ENCODE assay signal across 8 cellular contexts in the genomic region with DNA sequence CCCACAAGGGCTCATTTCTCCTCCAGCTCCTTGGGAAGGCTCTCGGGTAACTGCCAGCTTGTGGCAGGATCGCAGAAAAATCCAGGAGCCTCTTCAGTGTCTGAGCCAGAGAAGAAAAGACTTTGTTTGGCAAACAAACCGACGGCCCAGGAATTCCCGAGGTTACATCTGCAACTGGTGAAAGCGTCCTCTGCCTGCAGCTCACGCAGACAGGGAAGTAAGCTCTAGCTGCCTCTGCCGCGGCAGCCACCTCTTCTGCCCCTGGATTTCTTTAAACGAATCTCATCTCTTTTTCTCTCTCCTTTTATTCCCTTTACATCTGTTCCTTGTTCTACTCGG. TPM values are rescaled to one million over a fixed set of nuclear protein-coding genes. Genes with fewer than 3 reads are reported as not detected.
DNase-seq lines count a peak whose midpoint lies in the region; ATAC-seq and TF ChIP-seq lines count a peak whose summit lies in the region.

No MANE protein-coding gene starts in this region.

- CTCF ChIA-PET in RWPE1 (lab: Yijun Ruan, JAX): interaction anchor here (1.5 kb wide), 1 partner anchor 15 kb away, joined by 6 read pairs; no protein-coding TSS in a partner anchor

- H4K20me1 ChIP-seq in neural progenitor cell (ENCODE audit: low read depth): no peaks in the 10 kb centered on the region

- 0 to 1% (median 0%) methylated on average over 10 to 11 of the region's 11 CpGs for WGBS in heart left ventricle, 4 donors

- H3K9me3 Mint-ChIP-seq in neural progenitor cell: peaks cover 4% of the 10 kb centered on the region

- H3K9me3 ChIP-seq in heart left ventricle (no peaks in the 10 kb centered on the region), neural progenitor cell (ENCODE audit: low read depth) (no peaks in the 10 kb centered on the region)

- H3K4me1 ChIP-seq in heart left ventricle: peaks cover 0 to 24% (median 7%) of the 10 kb centered on the region in 12 donors
- peaks cover 3% of the 10 kb centered on the region for H3K4me1 ChIP-seq in neural progenitor cell

- TF ChIP-seq POLR2A in heart left ventricle (IDR thresholded peaks at IDR 0.05): no peak

- no peak for DNase-seq in heart left ventricle
- no peak for DNase-seq in Right ventricle myocardium inferior (ENCODE audit: missing footprints)
- DNase-seq in RWPE1 (ENCODE audit: low spot score): peak; percentile 36
- peak; percentile 37 for DNase-seq in epithelial cell of esophagus (ENCODE audit: low read depth)
- peak; percentile 73 for DNase-seq in neural progenitor cell (ENCODE audit: low spot score)
- DNase-seq in stimulated activated naive CD4-positive, alpha-beta T cell (lab: John Stamatoyannopoulos, UW): no peak
- no peak for DNase-seq in SIG-M5 (lab: John Stamatoyannopoulos, UW)

- POLR2A ChIA-PET in RWPE1 (lab: Yijun Ruan, JAX; ENCODE audit: low non-redundant PET): no interaction called here

- TF ChIP-seq CTCF in heart left ventricle (IDR thresholded peaks at IDR 0.05) (no peak), RWPE1 (conservative IDR thresholded peaks at IDR 0.05; ENCODE audit: low read depth) (no peak), epithelial cell of esophagus (IDR thresholded peaks at IDR 0.05; ENCODE audit: insufficient read depth, low read depth, low read length, missing control alignments) (no peak), neural progenitor cell (IDR thresholded peaks at IDR 0.05) (no peak)

- no peak overlapping the region for H3K27ac Mint-ChIP-seq in neural progenitor cell

- peaks cover 14% of the 10 kb centered on the region for H3F3A ChIP-seq in neural progenitor cell (ENCODE audit: low read depth)

- no peaks in the 10 kb centered on the region for H3K79me2 ChIP-seq in neural progenitor cell (ENCODE audit: low read depth)

- ATAC-seq in heart left ventricle (peak in 2 of 4 donors; percentile 23 to 45), Right ventricle myocardium inferior (no peak), HG02798 (IDR thresholded peaks at IDR 0.05; ENCODE audit: poor library complexity, unreplicated experiment) (peak; percentile 26)

- intact Hi-C loops in heart left ventricle (cut with DNase I) (no loop called here), Right ventricle myocardium inferior (cut with DNase I) (no loop called here)

- peak overlapping the region; percentile 86 for H3K4me3 Mint-ChIP-seq in neural progenitor cell

- H3K4me1 Mint-ChIP-seq in neural progenitor cell: peaks cover 12% of the 10 kb centered on the region

- peak overlapping the region; percentile 92 for H2AFZ ChIP-seq in neural progenitor cell (replicated peaks)

- H3K27me3 Mint-ChIP-seq in neural progenitor cell (ENCODE audit: insufficient read depth, low read depth): peaks cover 39% of the 10 kb centered on the region

- H3K36me3 Mint-ChIP-seq in neural progenitor cell: no peaks in the 10 kb centered on the region

- no peak overlapping the region for H3K9ac ChIP-seq in neural progenitor cell

- H3K27me3 ChIP-seq in heart left ventricle: peaks cover 14 to 70% (median 45%) of the 10 kb centered on the region in 9 donors
- peaks cover 86% of the 10 kb centered on the region for H3K27me3 ChIP-seq in neural progenitor cell

- H3K4me2 ChIP-seq in neural progenitor cell: peak overlapping the region; percentile 97

- H3K27ac ChIP-seq in heart left ventricle (peak overlapping the region in 1 of 12 donors; percentile 63), RWPE1 (no peak overlapping the region), neural progenitor cell (no peak overlapping the region)

- H3K4me3 ChIP-seq in heart left ventricle (peak overlapping the region in 11 of 12 donors; percentile 12 to 50 (median 38)), epithelial cell of esophagus (ENCODE audit: low read length) (peak overlapping the region; percentile 27), neural progenitor cell (peak overlapping the region; percentile 55)

- H3K36me3 ChIP-seq in heart left ventricle (no peaks in the 10 kb centered on the region), neural progenitor cell (no peaks in the 10 kb centered on the region)

RNA-seq across cellular contexts. Expression of gene DCHS2, which starts 0.3 kb away (rescaled TPM):
- total RNA-seq in heart left ventricle: under 1 TPM in 5 of 9 donors, not detected in 4; 0.10 to 0.49 (median 0.16) TPM
- polyA plus RNA-seq in heart left ventricle: under 1 TPM in 1 of 2 donors, not detected in 1; under 0.01 TPM
- not detected for total RNA-seq in Right ventricle myocardium inferior
- total RNA-seq in neural progenitor cell (ENCODE audit: low replicate concordance): 0.43 and 0.71 TPM in 2 replicates

RNA-seq across cellular contexts. Expression of gene PLRG1, which starts 58.9 kb away (rescaled TPM):
- total RNA-seq in heart left ventricle (10 to 100 TPM; 26.2 to 52.3 (median 40.5) TPM), Right ventricle myocardium inferior (36.2 TPM), neural progenitor cell (ENCODE audit: low replicate concordance) (66.6 and 92.7 TPM in 2 replicates)
- 10 to 100 TPM; 25.4 to 40.9 TPM for polyA plus RNA-seq in heart left ventricle

Comparison
In these comparisons a context has a peak if more than half of its experiments do, and no peak if none do; other contexts are left out.
1. DNase-seq: peak in RWPE1 (single experiment), epithelial cell of esophagus (single experiment) and neural progenitor cell (single experiment); none in heart left ventricle (0 of 5), Right ventricle myocardium inferior (single experiment), stimulated activated naive CD4-positive, alpha-beta T cell (0 of 6) and SIG-M5 (single experiment).
2. Peak in every context shown above with its lines, with median percentiles within 50 percentile points of each other: H3K4me3 ChIP-seq.